8 cellular contexts compared by ENCODE assay signal in genomic region chr7:128408709-128409434, GRCh38. TPM values are rescaled to one million over a fixed set of nuclear protein-coding genes. Genes with fewer than 3 reads are reported as not detected.
A peak's percentile ranks its signal among the peaks of the same experiment; 100 is the strongest.
DNase-seq lines count a peak whose midpoint lies in the region; ATAC-seq and TF ChIP-seq lines count a peak whose summit lies in the region.

No MANE protein-coding gene starts in this region.

- peak overlapping the region; percentile 88 for H3K4me3 Mint-ChIP-seq in activated T-helper 1 cell treated with anti-CD3 and anti-CD28 coated beads, Interleukin-12 subunit alpha, Interleukin-12 subunit beta, Interleukin-2, Interleukin-4 antibody, amounts not matched to agents 30 ng/mL and 10 ng/mL and 1 ng/mL, durations not matched to agents 14 hours and 24 hours and 36 hours

- H3K9ac ChIP-seq in iPS-20b (ENCODE audit: low read depth, low read length) (peak overlapping the region; percentile 41; the same call in 1 of the 2 replicates), subcutaneous abdominal adipose tissue (ENCODE audit: low read length in 5 of 5) (peak overlapping the region; percentile 66 to 82 (median 76))

- H3K27ac ChIP-seq in right atrium auricular region = peak overlapping the region; percentile 80 to 88
- H3K27ac ChIP-seq in iPS-20b (ENCODE audit: low read length) = no peak overlapping the region
- H3K27ac ChIP-seq in subcutaneous abdominal adipose tissue (ENCODE audit: low read depth, low read length) = peak overlapping the region; percentile 67

- intact Hi-C loops in Right ventricle myocardium superior (cut with DNase I) = no loop called here
- intact Hi-C loops in activated T-helper 1 cell treated with anti-CD3 and anti-CD28 coated beads, Interleukin-12 subunit alpha, Interleukin-12 subunit beta, Interleukin-2, Interleukin-4 antibody, amounts not matched to agents 30 ng/mL and 10 ng/mL and 1 ng/mL, durations not matched to agents 14 hours and 24 hours and 36 hours (cut with micrococcal nuclease) = loop anchor here (1.0 to 5.0 kb wide), 6 partner anchors 66 to 1017 kb away; partner anchors contain the start of genes ATP6V1F, METTL2B, RBM28 and SND1

- H3K4me3 ChIP-seq in right atrium auricular region = peak overlapping the region; percentile 52 to 71
- peak overlapping the region; percentile 88 for H3K4me3 ChIP-seq in iPS-20b (ENCODE audit: low read length)
- peak overlapping the region; percentile 80 to 95 (median 85) for H3K4me3 ChIP-seq in subcutaneous abdominal adipose tissue (ENCODE audit: low read depth in 1 of 5, low read length in 5 of 5)

- H3K27me3 ChIP-seq in right atrium auricular region = no peaks in the 10 kb centered on the region
- H3K27me3 ChIP-seq in iPS-20b (ENCODE audit: insufficient read depth, low read length) = peaks cover 90% of the 10 kb centered on the region
- no peaks in the 10 kb centered on the region for H3K27me3 ChIP-seq in subcutaneous abdominal adipose tissue (ENCODE audit: control insufficient read depth in 5 of 5, insufficient read depth in 4 of 5, low read length in 5 of 5)

- no peak for TF ChIP-seq CTCF in right atrium auricular region (IDR thresholded peaks at IDR 0.05)

- H3K4me1 Mint-ChIP-seq in activated T-helper 1 cell treated with anti-CD3 and anti-CD28 coated beads, Interleukin-12 subunit alpha, Interleukin-12 subunit beta, Interleukin-2, Interleukin-4 antibody, amounts not matched to agents 30 ng/mL and 10 ng/mL and 1 ng/mL, durations not matched to agents 14 hours and 24 hours and 36 hours (ENCODE audit: low read depth) = peaks cover 44% of the 10 kb centered on the region

- H3K27me3 Mint-ChIP-seq in activated T-helper 1 cell treated with anti-CD3 and anti-CD28 coated beads, Interleukin-12 subunit alpha, Interleukin-12 subunit beta, Interleukin-2, Interleukin-4 antibody, amounts not matched to agents 30 ng/mL and 10 ng/mL and 1 ng/mL, durations not matched to agents 14 hours and 24 hours and 36 hours (ENCODE audit: insufficient read depth) = peaks cover 23% of the 10 kb centered on the region

- peak overlapping the region; percentile 70 for H3K27ac Mint-ChIP-seq in activated T-helper 1 cell treated with anti-CD3 and anti-CD28 coated beads, Interleukin-12 subunit alpha, Interleukin-12 subunit beta, Interleukin-2, Interleukin-4 antibody, amounts not matched to agents 30 ng/mL and 10 ng/mL and 1 ng/mL, durations not matched to agents 14 hours and 24 hours and 36 hours

- H3K36me3 Mint-ChIP-seq in activated T-helper 1 cell treated with anti-CD3 and anti-CD28 coated beads, Interleukin-12 subunit alpha, Interleukin-12 subunit beta, Interleukin-2, Interleukin-4 antibody, amounts not matched to agents 30 ng/mL and 10 ng/mL and 1 ng/mL, durations not matched to agents 14 hours and 24 hours and 36 hours (ENCODE audit: low read depth) = peaks cover 1% of the 10 kb centered on the region

- DNase-seq in right atrium auricular region (ENCODE audit: low spot score) (peak; percentile 63), Right ventricle myocardium superior (no peak)
- DNase-seq in activated T-helper 1 cell treated with anti-CD3 and anti-CD28 coated beads, Interleukin-12 subunit alpha, Interleukin-12 subunit beta, Interleukin-2, Interleukin-4 antibody, amounts not matched to agents 30 ng/mL and 10 ng/mL and 1 ng/mL, durations not matched to agents 14 hours and 24 hours and 36 hours (ENCODE audit: low spot score) = no peak

- ATAC-seq in Right ventricle myocardium superior (ENCODE audit: poor library complexity) = no peak
- ATAC-seq in HG03354 (IDR thresholded peaks at IDR 0.05; ENCODE audit: poor library complexity, severe bottlenecking, unreplicated experiment) = no peak
- ATAC-seq in GM21786 (IDR thresholded peaks at IDR 0.05; ENCODE audit: unreplicated experiment) = no peak
- ATAC-seq in HG03175 (IDR thresholded peaks at IDR 0.05; ENCODE audit: unreplicated experiment) = no peak

- H3K9me3 ChIP-seq in right atrium auricular region (no peaks in the 10 kb centered on the region), iPS-20b (ENCODE audit: insufficient read depth, low read depth, low read length) (no peaks in the 10 kb centered on the region), subcutaneous abdominal adipose tissue (ENCODE audit: control insufficient read depth in 5 of 5, low read length in 5 of 5) (no peaks in the 10 kb centered on the region)

- H3K36me3 ChIP-seq in right atrium auricular region (no peaks in the 10 kb centered on the region), iPS-20b (ENCODE audit: insufficient read depth, low read depth, low read length) (no peaks in the 10 kb centered on the region), subcutaneous abdominal adipose tissue (ENCODE audit: control insufficient read depth in 5 of 5, insufficient read depth in 5 of 5, low read length in 5 of 5) (no peaks in the 10 kb centered on the region)

- H3K4me1 ChIP-seq in right atrium auricular region (peaks cover 0 to 51% of the 10 kb centered on the region in 2 donors), iPS-20b (ENCODE audit: insufficient read depth, low read length) (peaks cover 20% of the 10 kb centered on the region), subcutaneous abdominal adipose tissue (ENCODE audit: control insufficient read depth in 5 of 5, insufficient read depth in 5 of 5, low read length in 5 of 5) (peaks cover 7 to 61% (median 55%) of the 10 kb centered on the region in 5 donors)

- H3K9me3 Mint-ChIP-seq in activated T-helper 1 cell treated with anti-CD3 and anti-CD28 coated beads, Interleukin-12 subunit alpha, Interleukin-12 subunit beta, Interleukin-2, Interleukin-4 antibody, amounts not matched to agents 30 ng/mL and 10 ng/mL and 1 ng/mL, durations not matched to agents 14 hours and 24 hours and 36 hours = no peaks in the 10 kb centered on the region

RNA-seq across cellular contexts. Expression of gene IMPDH1, which starts 0.9 kb away (rescaled TPM):
- total RNA-seq in right atrium auricular region (10 to 100 TPM; 17.4 to 27.4 TPM), Right ventricle myocardium superior (20.0 TPM)
- total RNA-seq in activated T-helper 1 cell treated with anti-CD3 and anti-CD28 coated beads, Interleukin-12 subunit alpha, Interleukin-12 subunit beta, Interleukin-2, Interleukin-4 antibody, amounts not matched to agents 30 ng/mL and 10 ng/mL and 1 ng/mL, durations not matched to agents 14 hours and 24 hours and 36 hours = 91.7 and 95.8 TPM in 2 replicates

RNA-seq across cellular contexts. Expression of gene HILPDA, which starts 46.8 kb away (rescaled TPM):
- total RNA-seq in right atrium auricular region (1 to 10 TPM; 4.2 to 7.4 TPM), Right ventricle myocardium superior (7.3 TPM)
- 53.7 and 56.9 TPM in 2 replicates for total RNA-seq in activated T-helper 1 cell treated with anti-CD3 and anti-CD28 coated beads, Interleukin-12 subunit alpha, Interleukin-12 subunit beta, Interleukin-2, Interleukin-4 antibody, amounts not matched to agents 30 ng/mL and 10 ng/mL and 1 ng/mL, durations not matched to agents 14 hours and 24 hours and 36 hours

RNA-seq across cellular contexts. Expression of gene PRRT4, which starts 47.4 kb away (rescaled TPM):
- total RNA-seq in right atrium auricular region = 1 to 10 TPM in 1 of 2 donors, under 1 TPM in 1; 0.37 to 1.1 TPM
- 1.2 TPM for total RNA-seq in Right ventricle myocardium superior
- total RNA-seq in activated T-helper 1 cell treated with anti-CD3 and anti-CD28 coated beads, Interleukin-12 subunit alpha, Interleukin-12 subunit beta, Interleukin-2, Interleukin-4 antibody, amounts not matched to agents 30 ng/mL and 10 ng/mL and 1 ng/mL, durations not matched to agents 14 hours and 24 hours and 36 hours = 0.10 and 0.21 TPM in 2 replicates
